Comparison of ENCODE assay signal across 1 cellular context in genomic region chr12:122855071-122855829, GRCh38.
TF ChIP-seq lines count a peak whose summit lies in the region.

No MANE protein-coding gene starts in this region.

TF ChIP-seq in IMR-90, 13 proteins besides CTCF, POLR2A, EP300 and RAD21:
- TF ChIP-seq RFX5 (IDR thresholded peaks at IDR 0.05; ENCODE audit: low read depth, low read length) (no peak), RCOR1 (IDR thresholded peaks at IDR 0.05; ENCODE audit: insufficient replicate concordance, low read length) (no peak), BHLHE40 (IDR thresholded peaks at IDR 0.05; ENCODE audit: low read depth, low read length) (no peak), ELK1 (IDR thresholded peaks at IDR 0.05; ENCODE audit: borderline replicate concordance, low read depth, low read length) (no peak), CEBPB (IDR thresholded peaks at IDR 0.05; ENCODE audit: low read depth, low read length) (no peak)
